ENCODE assay signal across 1 cellular context in the genomic region with DNA sequence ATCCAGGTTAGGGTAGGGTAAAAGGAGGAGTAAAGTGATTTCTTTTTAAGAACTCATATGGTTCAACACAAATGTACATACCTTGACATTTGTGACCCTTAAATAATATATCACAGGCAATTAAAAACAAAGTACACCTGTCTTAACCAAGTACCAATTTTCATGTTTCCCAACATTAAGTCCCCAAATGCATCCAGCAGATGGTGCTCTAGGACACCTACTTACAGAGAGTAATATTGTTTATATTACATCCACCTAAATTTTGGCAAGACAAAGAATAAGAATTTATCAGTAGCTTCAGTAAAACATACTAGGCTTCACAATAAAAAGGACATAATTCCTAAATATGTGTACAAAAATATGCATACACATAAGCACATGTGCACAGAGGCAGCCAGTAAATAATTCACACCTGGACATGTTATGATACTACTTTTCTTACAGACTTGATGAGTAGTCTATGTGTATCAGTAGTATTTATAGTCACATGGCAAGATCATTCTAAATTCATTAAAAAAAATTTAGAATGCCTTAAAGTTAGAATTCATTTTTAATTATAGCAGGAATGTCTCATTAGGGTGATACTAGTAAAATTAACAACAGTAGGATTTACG.
TF ChIP-seq lines count a peak whose summit lies in the region.

No MANE protein-coding gene starts in this region.

TF ChIP-seq in Ishikawa, 13 proteins besides CTCF, POLR2A, EP300 and RAD21 (continued from another document):
- TF ChIP-seq, protein P1, sequence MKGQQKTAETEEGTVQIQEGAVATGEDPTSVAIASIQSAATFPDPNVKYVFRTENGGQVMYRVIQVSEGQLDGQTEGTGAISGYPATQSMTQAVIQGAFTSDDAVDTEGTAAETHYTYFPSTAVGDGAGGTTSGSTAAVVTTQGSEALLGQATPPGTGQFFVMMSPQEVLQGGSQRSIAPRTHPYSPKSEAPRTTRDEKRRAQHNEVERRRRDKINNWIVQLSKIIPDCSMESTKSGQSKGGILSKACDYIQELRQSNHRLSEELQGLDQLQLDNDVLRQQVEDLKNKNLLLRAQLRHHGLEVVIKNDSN (IDR thresholded peaks at IDR 0.05), result no peak
- no peak for TF ChIP-seq NFIC (IDR thresholded peaks at IDR 0.05)
- no peak for TF ChIP-seq CEBPB (IDR thresholded peaks at IDR 0.05)
- no peak for TF ChIP-seq TEAD4 (IDR thresholded peaks at IDR 0.05)
- TF ChIP-seq TAF1 (IDR thresholded peaks at IDR 0.05; ENCODE audit: low read depth), result no peak
- TF ChIP-seq, protein P2, sequence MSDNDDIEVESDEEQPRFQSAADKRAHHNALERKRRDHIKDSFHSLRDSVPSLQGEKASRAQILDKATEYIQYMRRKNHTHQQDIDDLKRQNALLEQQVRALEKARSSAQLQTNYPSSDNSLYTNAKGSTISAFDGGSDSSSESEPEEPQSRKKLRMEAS (IDR thresholded peaks at IDR 0.05), result no peak
- TF ChIP-seq ZBTB7A (IDR thresholded peaks at IDR 0.05; ENCODE audit: low read depth), result no peak
- no peak for TF ChIP-seq YY1 (IDR thresholded peaks at IDR 0.05; ENCODE audit: low read depth)
- no peak for TF ChIP-seq CREB1 (IDR thresholded peaks at IDR 0.05; ENCODE audit: low read depth)
- no peak for TF ChIP-seq EGR1 (IDR thresholded peaks at IDR 0.05)
- no peak for TF ChIP-seq FOXM1 (IDR thresholded peaks at IDR 0.05; ENCODE audit: borderline replicate concordance, low read depth)
